20 cellular contexts compared by ENCODE assay signal in genomic region chr17:64480951-64481350, GRCh38. TPM values are rescaled to one million over a fixed set of nuclear protein-coding genes. Genes with fewer than 3 reads are reported as not detected.
A peak's percentile ranks its signal among the peaks of the same experiment; 100 is the strongest.
DNase-seq lines count a peak whose midpoint lies in the region; ATAC-seq and TF ChIP-seq lines count a peak whose summit lies in the region.
"Had no signal": no experiment of that assay in that cellular context is flagged by ENCODE, and none has a peak within 500 bp of the region (broad histone marks: within the 10 kb centered on the region; RNA-seq: fewer than 3 reads in every experiment).

No MANE protein-coding gene starts in this region.

- no peaks in the 10 kb centered on the region for H3K9me3 ChIP-seq in HEK293 (ENCODE audit: control insufficient read depth, insufficient read depth, low read depth, low read length)
- H3K9me3 ChIP-seq: BLaER1, HAP-1 had no signal

- H3K4me3 ChIP-seq in HEK293 (ENCODE audit: low read depth, low read length) = no peak overlapping the region
- H3K4me3 ChIP-seq: BLaER1, GM12878, GM23248, HAP-1 had no signal

- H3K9me3 Mint-ChIP-seq in stimulated activated effector memory CD8-positive, alpha-beta T cell treated with anti-CD3 and anti-CD28 coated beads, Interleukin-12 subunit alpha, Interleukin-12 subunit beta, amount 100 ng/mL, for 72 hours = no peaks in the 10 kb centered on the region
- no peaks in the 10 kb centered on the region for H3K9me3 Mint-ChIP-seq in osteocyte (ENCODE audit: unreplicated experiment)
- H3K9me3 Mint-ChIP-seq: CD14-positive monocyte; CD4-positive, alpha-beta memory T cell had no signal

- peak overlapping the region; percentile 32 for H3K27ac Mint-ChIP-seq in stimulated activated effector memory CD8-positive, alpha-beta T cell treated with anti-CD3 and anti-CD28 coated beads, Interleukin-12 subunit alpha, Interleukin-12 subunit beta, amount 100 ng/mL, for 72 hours
- no peak overlapping the region for H3K27ac Mint-ChIP-seq in osteocyte (ENCODE audit: unreplicated experiment)

- H3K4me1 ChIP-seq in HEK293 (ENCODE audit: control insufficient read depth, insufficient read depth, low read length) = peaks cover 12% of the 10 kb centered on the region
- H3K4me1 ChIP-seq: BLaER1, HAP-1 had no signal

- ATAC-seq in left lobe of liver (no peak), GM18505 (IDR thresholded peaks at IDR 0.05; ENCODE audit: unreplicated experiment) (no peak)
- no peak for ATAC-seq in stimulated activated effector memory CD8-positive, alpha-beta T cell treated with anti-CD3 and anti-CD28 coated beads, Interleukin-12 subunit alpha, Interleukin-12 subunit beta, amount 100 ng/mL, for 72 hours
- ATAC-seq: GM12878 had no signal

- peaks cover 86% of the 10 kb centered on the region for H3K36me3 Mint-ChIP-seq in stimulated activated effector memory CD8-positive, alpha-beta T cell treated with anti-CD3 and anti-CD28 coated beads, Interleukin-12 subunit alpha, Interleukin-12 subunit beta, amount 100 ng/mL, for 72 hours
- H3K36me3 Mint-ChIP-seq in osteocyte (ENCODE audit: unreplicated experiment) = peaks cover 36% of the 10 kb centered on the region

- no peak overlapping the region for H3K27ac ChIP-seq in HEK293 (ENCODE audit: extremely low read depth, low read depth, low read length)
- H3K27ac ChIP-seq: BLaER1, GM23248 had no signal

- CTCF ChIA-PET in HEK293 (lab: Yijun Ruan, JAX) = interaction anchor here (0.5 to 1.5 kb wide), 2 partner anchors 57 to 61 kb away, joined by 3 to 5 read pairs; no protein-coding TSS in a partner anchor

- peaks cover 5% of the 10 kb centered on the region for H3K4me1 Mint-ChIP-seq in stimulated activated effector memory CD8-positive, alpha-beta T cell treated with anti-CD3 and anti-CD28 coated beads, Interleukin-12 subunit alpha, Interleukin-12 subunit beta, amount 100 ng/mL, for 72 hours
- H3K4me1 Mint-ChIP-seq in osteocyte (ENCODE audit: unreplicated experiment) = no peaks in the 10 kb centered on the region

- POLR2A ChIA-PET in HEK293 (lab: Yijun Ruan, JAX) = interaction anchor here (0.7 to 1.5 kb wide), 2 partner anchors 16 to 161 kb away, joined by 3 read pairs; partner anchors contain the start of gene POLG2

- DNase-seq in astrocyte of the hippocampus (ENCODE audit: low read depth, low spot score) = peak; percentile 2
- peak; percentile 10 for DNase-seq in left lobe of liver (ENCODE audit: low spot score)
- no peak for DNase-seq in stimulated activated effector memory CD8-positive, alpha-beta T cell treated with anti-CD3 and anti-CD28 coated beads, Interleukin-12 subunit alpha, Interleukin-12 subunit beta, amount 100 ng/mL, for 72 hours (ENCODE audit: low spot score in 2 of 2)
- DNase-seq in osteocyte (ENCODE audit: extremely low spot score, unreplicated experiment) = no peak
- DNase-seq in activated CD4-positive, alpha-beta T cell treated with anti-CD3 and anti-CD28 coated beads for 4 hours = no peak
- DNase-seq: 8988T; CD4-positive, alpha-beta memory T cell; DMS 273 treated with DMSO at 0.1 percent for 48 hours; DMS53; DND-41; EL; GM23248 had no signal

- TF ChIP-seq CTCF in HEK293 (tag by site-specific recombination; IDR thresholded peaks at IDR 0.05) (no peak), osteocyte (IDR thresholded peaks at IDR 0.05) (no peak)

- H3K36me3 ChIP-seq in HEK293 (ENCODE audit: control insufficient read depth in 2 of 2, insufficient read depth in 1 of 2, low read length in 2 of 2) = peaks cover 51 to 77% of the 10 kb centered on the region in 2 experiments

- TF ChIP-seq POLR2A in GM18505 (IDR thresholded peaks at IDR 0.05; ENCODE audit: borderline replicate concordance, extremely low read depth, insufficient read depth, insufficient read length) = no peak

- no peak overlapping the region for H3K4me3 Mint-ChIP-seq in stimulated activated effector memory CD8-positive, alpha-beta T cell treated with anti-CD3 and anti-CD28 coated beads, Interleukin-12 subunit alpha, Interleukin-12 subunit beta, amount 100 ng/mL, for 72 hours
- no peak overlapping the region for H3K4me3 Mint-ChIP-seq in osteocyte (ENCODE audit: unreplicated experiment)
- H3K4me3 Mint-ChIP-seq: CD14-positive monocyte; CD4-positive, alpha-beta memory T cell had no signal

- no peaks in the 10 kb centered on the region for H3K27me3 Mint-ChIP-seq in osteocyte (ENCODE audit: unreplicated experiment)
- H3K27me3 Mint-ChIP-seq: CD4-positive, alpha-beta memory T cell had no signal

TF ChIP-seq in HEK293, 187 proteins besides CTCF, POLR2A, EP300 and RAD21:
- TF ChIP-seq ZBTB17 (tag by site-specific recombination; IDR thresholded peaks at IDR 0.05) (0 out of 2 replicates have a peak, but pooled peaks have one; percentile 26), MZF1 (tag by site-specific recombination; IDR thresholded peaks at IDR 0.05; ENCODE audit: borderline replicate concordance) (no peak), ZSCAN23 (tag by site-specific recombination; IDR thresholded peaks at IDR 0.05) (no peak)

RNA-seq across cellular contexts. Expression of gene POLG2, which starts 15.9 kb away (rescaled TPM):
- total RNA-seq in left lobe of liver = 9.0 TPM
- total RNA-seq in osteocyte = 16.0 and 18.3 TPM in 2 replicates

RNA-seq across cellular contexts. Expression of gene DDX5, which starts 25.1 kb away (rescaled TPM):
- 245 TPM for total RNA-seq in left lobe of liver
- total RNA-seq in osteocyte = 689 and 816 TPM in 2 replicates

RNA-seq across cellular contexts. Expression of gene CEP95, which starts 25.8 kb away (rescaled TPM):
- total RNA-seq in left lobe of liver (11.1 TPM), osteocyte (47.8 and 53.5 TPM in 2 replicates)

RNA-seq across cellular contexts. Expression of gene MILR1, which starts 32.0 kb away (rescaled TPM):
- 0.33 TPM for total RNA-seq in left lobe of liver
- total RNA-seq in osteocyte = not detected in 2 replicates
- total RNA-seq: A673, G401 had no signal

Comparison
In these comparisons a context has a peak if more than half of its experiments do, and no peak if none do; other contexts are left out.
1. DNase-seq: peak in astrocyte of the hippocampus (single experiment) and left lobe of liver (single experiment); none in stimulated activated effector memory CD8-positive, alpha-beta T cell treated with anti-CD3 and anti-CD28 coated beads, Interleukin-12 subunit alpha, Interleukin-12 subunit beta, amount 100 ng/mL, for 72 hours (0 of 2), osteocyte (single experiment) and activated CD4-positive, alpha-beta T cell treated with anti-CD3 and anti-CD28 coated beads for 4 hours (0 of 2).